ENCODE assay signal across 9 cellular contexts in genomic region chr11:6319001-6319878, GRCh38. TPM values are rescaled to one million over a fixed set of nuclear protein-coding genes. Genes with fewer than 3 reads are reported as not detected.
DNase-seq lines count a peak whose midpoint lies in the region; ATAC-seq and TF ChIP-seq lines count a peak whose summit lies in the region.
"Had no signal": no experiment of that assay in that cellular context is flagged by ENCODE, and none has a peak within 500 bp of the region (broad histone marks: within the 10 kb centered on the region; RNA-seq: fewer than 3 reads in every experiment).

No MANE protein-coding gene starts in this region.

- 33 to 52% (median 47%) methylated on average over 16 to 47 of the region's 47 CpGs for WGBS in adrenal gland, 4 donors

- no peaks in the 10 kb centered on the region for H3K9me3 ChIP-seq in adrenal gland (replicated peaks in 1 of 3)
- H3K9me3 ChIP-seq in right atrium auricular region, result no peaks in the 10 kb centered on the region

- peak; percentile 25 for DNase-seq in GM20000 (ENCODE audit: low spot score)
- peak in 6 of 7 donors; percentile 14 to 54 (median 24) for DNase-seq in adrenal gland
- DNase-seq in right atrium auricular region (ENCODE audit: low spot score), result peak; percentile 73
- DNase-seq in SW 1271 (lab: John Stamatoyannopoulos, UW), result no peak
- DNase-seq in stimulated activated CD4-positive, alpha-beta T cell treated with anti-CD3 and anti-CD28 coated beads, Interleukin-4, amount 100 ng/mL, for 24 hours, result no peak

- no peak for TF ChIP-seq POLR2A in adrenal gland (IDR thresholded peaks at IDR 0.05)

- no peaks in the 10 kb centered on the region for H3K27me3 ChIP-seq in adrenal gland
- H3K27me3 ChIP-seq in right atrium auricular region, result no peaks in the 10 kb centered on the region

- peaks cover 11 to 24% of the 10 kb centered on the region in 2 donors for H3K4me1 ChIP-seq in adrenal gland (replicated peaks in 1 of 2)
- H3K4me1 ChIP-seq in right atrium auricular region, result peaks cover 0 to 58% of the 10 kb centered on the region in 2 donors

- intact Hi-C loops in adrenal gland (cut with DNase I), result loop anchor here (5.0 to 10.0 kb wide), 2 partner anchors 33 to 294 kb away; no protein-coding TSS in a partner anchor

- H3K27ac ChIP-seq in adrenal gland (peak overlapping the region in 4 of 5 donors; percentile 75 to 95 (median 87)), right atrium auricular region (peak overlapping the region; percentile 99 to 100), skin epidermis (peak overlapping the region; percentile 51 to 99 (median 94))

- peak overlapping the region in 2 of 4 donors; percentile 11 to 47 for H3K4me3 ChIP-seq in adrenal gland
- peak overlapping the region; percentile 66 to 70 for H3K4me3 ChIP-seq in right atrium auricular region
- peak overlapping the region; percentile 44 to 68 (median 59) for H3K4me3 ChIP-seq in skin epidermis

- no peaks in the 10 kb centered on the region for H3K36me3 ChIP-seq in adrenal gland (replicated peaks in 1 of 2)
- H3K36me3 ChIP-seq in right atrium auricular region, result no peaks in the 10 kb centered on the region

- no peak for TF ChIP-seq CTCF in GM20000 (IDR thresholded peaks at IDR 0.05; ENCODE audit: extremely low read depth, missing control alignments)
- no peak for TF ChIP-seq CTCF in adrenal gland (IDR thresholded peaks at IDR 0.05)
- TF ChIP-seq CTCF in right atrium auricular region (IDR thresholded peaks at IDR 0.05), result no peak

- ATAC-seq in GM18520 (IDR thresholded peaks at IDR 0.05; ENCODE audit: unreplicated experiment), result no peak
- no peak for ATAC-seq in GM19452 (IDR thresholded peaks at IDR 0.05; ENCODE audit: unreplicated experiment)

RNA-seq across cellular contexts. Expression of gene CAVIN3, which starts 1.1 kb away (rescaled TPM):
- total RNA-seq in adrenal gland, result 100 to 1,000 TPM in 2 of 8 donors, 10 to 100 TPM in 6; 17.8 to 110 (median 40.1) TPM
- 100 to 1,000 TPM in 1 of 3 donors, 10 to 100 TPM in 1, 1 to 10 TPM in 1; 8.4 to 126 (median 70.0) TPM for polyA plus RNA-seq in adrenal gland
- 10 to 100 TPM; 84.8 to 86.7 TPM for total RNA-seq in right atrium auricular region

RNA-seq across cellular contexts. Expression of gene CCKBR, which starts 59.6 kb away (rescaled TPM):
- total RNA-seq in adrenal gland, result under 1 TPM in 3 of 8 donors, not detected in 5; 0.11 to 0.69 (median 0.50) TPM
- polyA plus RNA-seq in adrenal gland, result under 1 TPM; 0.07 to 0.22 (median 0.08) TPM
- not detected for total RNA-seq in right atrium auricular region
- total RNA-seq: LHCN-M2 had no signal

Comparison
In these comparisons a context has a peak if more than half of its experiments do, and no peak if none do; other contexts are left out.
1. DNase-seq: peak in GM20000 (single experiment), adrenal gland (6 of 7) and right atrium auricular region (single experiment); none in SW 1271 (0 of 2) and stimulated activated CD4-positive, alpha-beta T cell treated with anti-CD3 and anti-CD28 coated beads, Interleukin-4, amount 100 ng/mL, for 24 hours (single experiment).
2. Peak in every context shown above with its lines, with median percentiles within 50 percentile points of each other: H3K27ac ChIP-seq.